In the genomic region with DNA sequence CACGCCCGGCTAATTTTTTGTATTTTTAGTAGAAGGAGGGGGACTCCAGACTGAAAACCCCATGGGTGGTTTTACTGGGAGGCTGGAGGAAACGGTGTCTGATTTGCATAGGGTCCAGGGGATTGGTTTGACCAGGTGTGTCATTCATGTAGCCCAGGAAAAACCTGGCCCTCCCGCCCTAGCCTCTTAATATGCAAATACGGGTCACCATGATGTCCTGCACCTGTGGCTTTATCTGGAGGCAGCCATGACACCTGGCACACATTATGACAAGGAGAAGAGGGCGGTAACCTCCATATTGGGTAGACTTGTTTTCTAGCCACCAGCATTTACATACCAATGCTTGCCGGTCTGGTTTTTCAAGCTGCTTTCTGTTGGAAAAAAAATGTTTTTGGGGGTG, we compare ENCODE assay signal across 21 cellular contexts.
DNase-seq lines count a peak whose midpoint lies in the region; ATAC-seq, FAIRE-seq and TF ChIP-seq lines count a peak whose summit lies in the region.
"Had no signal": no experiment of that assay in that cellular context is flagged by ENCODE, and none has a peak within 500 bp of the region (broad histone marks: within the 10 kb centered on the region; RNA-seq: fewer than 3 reads in every experiment).

No MANE protein-coding gene starts in this region.

- ATAC-seq in HG03432 (IDR thresholded peaks at IDR 0.05; ENCODE audit: unreplicated experiment) = peak; percentile 40
- ATAC-seq in HG03159 (IDR thresholded peaks at IDR 0.05; ENCODE audit: unreplicated experiment) = no peak
- no peak for ATAC-seq in HG03571 (IDR thresholded peaks at IDR 0.05; ENCODE audit: unreplicated experiment)
- ATAC-seq: activated T-cell treated with anti-CD3 and anti-CD28 coated beads, Interleukin-2, amount 50 U/mL, for 4 hours; right cardiac atrium had no signal

- H3K9me3 ChIP-seq in PC-9 (ENCODE audit: insufficient read depth, low read depth) (no peaks in the 10 kb centered on the region), kidney (ENCODE audit: control insufficient read depth in 1 of 2, low read length in 2 of 2) (no peaks in the 10 kb centered on the region)

- no peaks in the 10 kb centered on the region for H4K20me1 ChIP-seq in PC-9 (ENCODE audit: insufficient read depth)

- no peaks in the 10 kb centered on the region for H3K36me3 ChIP-seq in PC-9 (ENCODE audit: low read depth)
- no peaks in the 10 kb centered on the region for H3K36me3 ChIP-seq in kidney (ENCODE audit: control insufficient read depth in 1 of 2, insufficient read depth in 2 of 2, low read length in 2 of 2)
- H3K36me3 ChIP-seq: cardiac muscle cell, tibial artery had no signal

- no TSS peak for BruUV-seq in PC-9 (replicated peaks; lab: Mats Ljungman, UMichigan)

- H3K9me2 ChIP-seq in PC-9 (ENCODE audit: insufficient read depth) = peaks cover 5% of the 10 kb centered on the region

- 0 out of 2 replicates have a peak, but pooled peaks cover 5% of the 10 kb centered on the region for H3F3A ChIP-seq in PC-9 (ENCODE audit: insufficient read depth, low read depth)

- CTCF ChIA-PET in PC-9 (lab: Charles Lee) = no interaction called here

- no peak for TF ChIP-seq CTCF in PC-9 (conservative IDR thresholded peaks at IDR 0.05)
- no peak for TF ChIP-seq CTCF in kidney (IDR thresholded peaks at IDR 0.05; ENCODE audit: borderline replicate concordance, extremely low read depth, insufficient read depth)

- no peak for DNase-seq in GM18507 (ENCODE audit: extremely low spot score, insufficient read length, low read depth)
- DNase-seq in PC-9 = peak; percentile 1 to 84
- DNase-seq in kidney = no peak
- DNase-seq in NCI-H1092 treated with DMSO at 0.1 percent for 48 hours (lab: John Stamatoyannopoulos, UW) = no peak
- no peak for DNase-seq in head of caudate nucleus
- DNase-seq: activated CD4-positive, alpha-beta T cell treated with anti-CD3 and anti-CD28 coated beads for 4 hours; activated T-cell treated with anti-CD3 and anti-CD28 coated beads, Interleukin-2, amount 50 U/mL, for 4 hours; effector CD8-positive, alpha-beta T cell; Kasumi-1; mammary epithelial cell; NCI-H187; right cardiac atrium; Right ventricle myocardium superior; stimulated activated CD4-positive, alpha-beta T cell treated with anti-CD3 and anti-CD28 coated beads, Interleukin-2, amount 100 ng/mL, for 48 hours; stimulated activated CD8-positive, alpha-beta memory T cell treated with anti-CD3 and anti-CD28 coated beads, Interleukin-4, amount 100 ng/mL, for 48 hours; T-helper 9 cell; tibial artery had no signal

- H3K9ac ChIP-seq in kidney (ENCODE audit: low read length in 2 of 2) = no peak overlapping the region

- intact Hi-C loops in PC-9 (cut with micrococcal nuclease; ENCODE audit: unreplicated experiment) (no loop called here), kidney (cut with DNase I) (no loop called here), head of caudate nucleus (cut with DNase I) (no loop called here)

- H3K27me3 ChIP-seq in PC-9 (ENCODE audit: insufficient read depth, low read depth) = no peaks in the 10 kb centered on the region
- H3K27me3 ChIP-seq: cardiac muscle cell, tibial artery had no signal

- peak overlapping the region; percentile 63 for H3K4me2 ChIP-seq in PC-9

- no peaks in the 10 kb centered on the region for H3K79me2 ChIP-seq in PC-9 (ENCODE audit: low read depth)

- POLR2A ChIA-PET in PC-9 (lab: Charles Lee; ENCODE audit: unreplicated experiment) = interaction anchor here (0.6 kb wide), 1 partner anchor 23 kb away, joined by 5 read pairs; no protein-coding TSS in a partner anchor

- H3K27ac ChIP-seq in PC-9 (no peak overlapping the region), kidney (ENCODE audit: low read depth in 2 of 2, low read length in 2 of 2) (peak overlapping the region; percentile 54 to 80)
- H3K27ac ChIP-seq: cardiac muscle cell, tibial artery had no signal

- H3K4me3 ChIP-seq in PC-9 (peak overlapping the region; percentile 19; the same call in 1 of the 2 replicates), kidney (ENCODE audit: low read length in 2 of 2) (peak overlapping the region; percentile 24 to 26)
- H3K4me3 ChIP-seq: cardiac muscle cell, tibial artery had no signal

- H3K4me1 ChIP-seq in PC-9 (replicated peaks; ENCODE audit: insufficient read depth) (peaks cover 30% of the 10 kb centered on the region), kidney (ENCODE audit: control insufficient read depth in 1 of 2, insufficient read depth in 1 of 2, low read depth in 1 of 2, low read length in 2 of 2) (peaks cover 4 to 5% of the 10 kb centered on the region in 2 donors)
- H3K4me1 ChIP-seq: tibial artery had no signal

- FAIRE-seq in GM18507 (lab: Jason Lieb, UNC) (peak; percentile 33), kidney (lab: Jason Lieb, UNC) (no peak)

- H2AFZ ChIP-seq in PC-9 = peak overlapping the region; percentile 54

Comparison
In these comparisons a context has a peak if more than half of its experiments do, and no peak if none do; other contexts are left out.
1. DNase-seq: peak in PC-9 (2 of 2); none in GM18507 (single experiment), kidney (single experiment), NCI-H1092 treated with DMSO at 0.1 percent for 48 hours (single experiment) and head of caudate nucleus (0 of 42).